Comparison of ENCODE assay signal across 14 cellular contexts in genomic region chr2:212156114-212156513, GRCh38.
A peak's percentile ranks its signal among the peaks of the same experiment; 100 is the strongest.
DNase-seq lines count a peak whose midpoint lies in the region; TF ChIP-seq lines count a peak whose summit lies in the region.
"Had no signal": no experiment of that assay in that cellular context is flagged by ENCODE, and none has a peak within 500 bp of the region (broad histone marks: within the 10 kb centered on the region; RNA-seq: fewer than 3 reads in every experiment).

No MANE protein-coding gene starts in this region.

- H3K27me3 ChIP-seq in endodermal cell (ENCODE audit: control insufficient read depth, insufficient read depth, low read length, poor library complexity, severe bottlenecking), result no peaks in the 10 kb centered on the region

- TF ChIP-seq CTCF in endodermal cell (conservative IDR thresholded peaks at IDR 0.05) (no peak), coronary artery (IDR thresholded peaks at IDR 0.05) (no peak)

- H3K36me3 Mint-ChIP-seq in endodermal cell (ENCODE audit: low read depth), result no peaks in the 10 kb centered on the region
- H3K36me3 Mint-ChIP-seq: CD14-positive monocyte; CD8-positive, alpha-beta T cell had no signal

- no peak overlapping the region for H3K9ac ChIP-seq in endodermal cell (ENCODE audit: extremely low read depth, low read length, poor library complexity, severe bottlenecking)

- no peaks in the 10 kb centered on the region for H3K4me1 ChIP-seq in endodermal cell (ENCODE audit: control insufficient read depth, insufficient read depth, low read length)

- no peak for TF ChIP-seq POLR2A in erythroblast (IDR thresholded peaks at IDR 0.05; ENCODE audit: low read length)

- H3K27ac ChIP-seq in endodermal cell (ENCODE audit: low read depth, low read length) (peak overlapping the region; percentile 71), coronary artery (no peak overlapping the region)
- H3K27ac ChIP-seq: 22Rv1 had no signal

- no peak overlapping the region for H3K27ac Mint-ChIP-seq in endodermal cell
- H3K27ac Mint-ChIP-seq: CD14-positive monocyte; CD8-positive, alpha-beta T cell; GM23338 had no signal

- no peak overlapping the region for H3K4me3 ChIP-seq in endodermal cell (ENCODE audit: low read length)
- no peak overlapping the region for H3K4me3 ChIP-seq in coronary artery
- H3K4me3 ChIP-seq: GM23338 had no signal

- H3K4me1 Mint-ChIP-seq in endodermal cell, result no peaks in the 10 kb centered on the region
- H3K4me1 Mint-ChIP-seq: CD14-positive monocyte had no signal

- H3K4me3 Mint-ChIP-seq in endodermal cell, result no peak overlapping the region
- H3K4me3 Mint-ChIP-seq: CD14-positive monocyte; CD8-positive, alpha-beta T cell; GM23338 had no signal

- DNase-seq in DMS53 (lab: John Stamatoyannopoulos, UW) (peak; percentile 3), DMS53 treated with DMSO at 0.1 percent for 48 hours (lab: John Stamatoyannopoulos, UW; ENCODE audit: unreplicated experiment) (no peak), NCI-H2227 (lab: John Stamatoyannopoulos, UW; ENCODE audit: unreplicated experiment) (peak; percentile 49), endodermal cell (no peak), putamen (ENCODE audit: low spot score) (peak; percentile 9), coronary artery (ENCODE audit: low spot score) (no peak), superior temporal gyrus (ENCODE audit: extremely low spot score) (no peak), erythroblast (lab: John Stamatoyannopoulos, UW) (no peak)
- DNase-seq: CD8-positive, alpha-beta T cell; COR-L47; H7 had no signal

- no peaks in the 10 kb centered on the region for H3K36me3 ChIP-seq in endodermal cell (ENCODE audit: control insufficient read depth, insufficient read depth, low read length)

- H3K27me3 Mint-ChIP-seq in endodermal cell (ENCODE audit: insufficient read depth), result no peaks in the 10 kb centered on the region

- H3K9me3 Mint-ChIP-seq in endodermal cell, result no peaks in the 10 kb centered on the region
- H3K9me3 Mint-ChIP-seq: GM23338 had no signal

- WGBS in endodermal cell (ENCODE audit: insufficient coverage in 1 of 2, insufficient read length in 1 of 2), 2 experiments, result 91% methylated on average over 5 of the region's 5 CpGs; no CpG with 5 or more reads in 1 of the 2 experiments

- no peaks in the 10 kb centered on the region for H3K9me3 ChIP-seq in endodermal cell (ENCODE audit: control insufficient read depth, low read length)

Comparison
In these comparisons a context has a peak if more than half of its experiments do, and no peak if none do; other contexts are left out.
1. DNase-seq: peak in DMS53 (single experiment), NCI-H2227 (single experiment) and putamen (single experiment); none in DMS53 treated with DMSO at 0.1 percent for 48 hours (single experiment), endodermal cell (single experiment), coronary artery (single experiment), superior temporal gyrus (single experiment) and erythroblast (0 of 2).